In genomic region chr2:1099418-1099817, GRCh38 we compare ENCODE assay signal across 28 cellular contexts.
"Had no signal": no experiment of that assay in that cellular context is flagged by ENCODE, and none has a peak within 500 bp of the region (broad histone marks: within the 10 kb centered on the region; RNA-seq: fewer than 3 reads in every experiment).

No MANE protein-coding gene starts in this region.

- DNase-seq: heart left ventricle; hypothalamus; immature natural killer cell; left ventricle myocardium inferior; mesendoderm; naive B cell; natural killer cell; nephron progenitor cell; nucleus accumbens; pancreas; posterior cingulate gyrus; retina; right cardiac atrium; stimulated activated CD4-positive, alpha-beta T cell treated with anti-CD3 and anti-CD28 coated beads, Interleukin-12 subunit alpha, Interleukin-12 subunit beta, amount 100 ng/mL, for 4 hours; stimulated activated CD4-positive, alpha-beta T cell treated with anti-CD3 and anti-CD28 coated beads, Interleukin-15, amount 100 ng/mL, for 24 hours; stimulated activated CD4-positive, alpha-beta T cell treated with anti-CD3 and anti-CD28 coated beads, Interleukin-2, amount 100 ng/mL, for 24 hours; stimulated activated CD4-positive, alpha-beta T cell treated with anti-CD3 and anti-CD28 coated beads, Interleukin-4, amount 100 ng/mL, for 1 hour; stimulated activated naive CD4-positive, alpha-beta T cell; stomach; testis; thyroid gland; transverse colon; uterus had no signal

- H3K4me1 Mint-ChIP-seq: immature natural killer cell, mesothelial cell of epicardium, natural killer cell had no signal

- H3K36me3 ChIP-seq: heart left ventricle, left ventricle myocardium inferior, pancreas, prostate gland, stomach, thyroid gland, transverse colon, uterus had no signal

- H3K9me3 ChIP-seq: heart left ventricle, left ventricle myocardium inferior, pancreas, prostate gland, stomach, testis, thyroid gland, transverse colon, uterus had no signal

- H3K27ac ChIP-seq: heart left ventricle, left ventricle myocardium inferior, pancreas, prostate gland, skin epidermis, stomach, testis, thyroid gland, transverse colon, uterus had no signal

- H3K9me3 Mint-ChIP-seq: immature natural killer cell, mesothelial cell of epicardium, naive B cell, natural killer cell, nephron progenitor cell had no signal

- H3K36me3 Mint-ChIP-seq: immature natural killer cell, mesothelial cell of epicardium, naive B cell, natural killer cell had no signal

- H3K27ac Mint-ChIP-seq: immature natural killer cell, mesothelial cell of epicardium, natural killer cell, nephron progenitor cell had no signal

- ATAC-seq: pancreas, sciatic nerve had no signal

- H3K4me3 ChIP-seq: heart left ventricle, left ventricle myocardium inferior, lung, pancreas, prostate gland, skin epidermis, stomach, testis, thyroid gland, transverse colon, uterus had no signal

- H3K27me3 ChIP-seq: heart left ventricle, pancreas, testis, thyroid gland, transverse colon, uterus had no signal

- H3K4me3 Mint-ChIP-seq: immature natural killer cell, mesothelial cell of epicardium, natural killer cell, nephron progenitor cell had no signal
